ENCODE assay signal across 8 cellular contexts in genomic region chr12:65962921-65963883, GRCh38.
DNase-seq lines count a peak whose midpoint lies in the region; ATAC-seq and TF ChIP-seq lines count a peak whose summit lies in the region.

No MANE protein-coding gene starts in this region.

- no peaks in the 10 kb centered on the region for H3K9me3 ChIP-seq in suprapubic skin

- H3K9me3 Mint-ChIP-seq in activated naive CD4-positive, alpha-beta T cell treated with anti-CD3 and anti-CD28 coated beads for 36 hours = no peaks in the 10 kb centered on the region
- no peaks in the 10 kb centered on the region for H3K9me3 Mint-ChIP-seq in endothelial cell (ENCODE audit: unreplicated experiment)

- H3K36me3 ChIP-seq in suprapubic skin = no peaks in the 10 kb centered on the region

- no peaks in the 10 kb centered on the region for H3K36me3 Mint-ChIP-seq in activated naive CD4-positive, alpha-beta T cell treated with anti-CD3 and anti-CD28 coated beads for 36 hours (ENCODE audit: low read depth)
- peaks cover 3% of the 10 kb centered on the region for H3K36me3 Mint-ChIP-seq in endothelial cell (ENCODE audit: low read depth, unreplicated experiment)

- TF ChIP-seq EP300 in suprapubic skin (IDR thresholded peaks at IDR 0.05) = no peak

- no peak overlapping the region for H3K4me3 ChIP-seq in suprapubic skin

- intact Hi-C loops in activated naive CD4-positive, alpha-beta T cell treated with anti-CD3 and anti-CD28 coated beads for 36 hours (cut with micrococcal nuclease) = no loop called here

- no peak overlapping the region for H3K27ac ChIP-seq in suprapubic skin

- no peak overlapping the region for H3K27ac Mint-ChIP-seq in activated naive CD4-positive, alpha-beta T cell treated with anti-CD3 and anti-CD28 coated beads for 36 hours
- no peak overlapping the region for H3K27ac Mint-ChIP-seq in endothelial cell (ENCODE audit: unreplicated experiment)

- no peak for TF ChIP-seq CTCF in endothelial cell (IDR thresholded peaks at IDR 0.05; ENCODE audit: unreplicated experiment)
- TF ChIP-seq CTCF in suprapubic skin (IDR thresholded peaks at IDR 0.05) = no peak

- DNase-seq in activated naive CD4-positive, alpha-beta T cell treated with anti-CD3 and anti-CD28 coated beads for 36 hours = peak; percentile 44
- DNase-seq in activated naive CD4-positive, alpha-beta T cell (lab: John Stamatoyannopoulos, UW) = no peak
- DNase-seq in NCI-H460 (ENCODE audit: extremely low read depth, low read depth) (peak; percentile 41), endothelial cell (ENCODE audit: low spot score) (peak; percentile 34), suprapubic skin (ENCODE audit: low spot score in 2 of 2) (no peak)
- peak; percentile 45 for DNase-seq in stimulated activated CD8-positive, alpha-beta memory T cell treated with anti-CD3 and anti-CD28 coated beads, Interleukin-4, amount 100 ng/mL, for 48 hours

- H3K4me1 ChIP-seq in suprapubic skin = no peaks in the 10 kb centered on the region

- 77% methylated on average over 20 of the region's 20 CpGs for WGBS in suprapubic skin

- CTCF ChIA-PET in activated naive CD4-positive, alpha-beta T cell treated with anti-CD3 and anti-CD28 coated beads for 36 hours (lab: Charles Lee) = no interaction called here

- TF ChIP-seq POLR2A in suprapubic skin (IDR thresholded peaks at IDR 0.05) = no peak

- H3K27me3 ChIP-seq in suprapubic skin = peaks cover 16% of the 10 kb centered on the region

- H3K4me1 Mint-ChIP-seq in activated naive CD4-positive, alpha-beta T cell treated with anti-CD3 and anti-CD28 coated beads for 36 hours (ENCODE audit: low read depth) = no peaks in the 10 kb centered on the region
- H3K4me1 Mint-ChIP-seq in endothelial cell (ENCODE audit: unreplicated experiment) = peaks cover 3% of the 10 kb centered on the region

- peaks cover 46% of the 10 kb centered on the region for H3K27me3 Mint-ChIP-seq in activated naive CD4-positive, alpha-beta T cell treated with anti-CD3 and anti-CD28 coated beads for 36 hours (ENCODE audit: low read depth)
- H3K27me3 Mint-ChIP-seq in endothelial cell (ENCODE audit: unreplicated experiment) = no peaks in the 10 kb centered on the region

- no peak overlapping the region for H3K4me3 Mint-ChIP-seq in activated naive CD4-positive, alpha-beta T cell treated with anti-CD3 and anti-CD28 coated beads for 36 hours
- no peak overlapping the region for H3K4me3 Mint-ChIP-seq in endothelial cell (ENCODE audit: unreplicated experiment)

- ATAC-seq in HG03159 (IDR thresholded peaks at IDR 0.05; ENCODE audit: unreplicated experiment) (no peak), GM21786 (IDR thresholded peaks at IDR 0.05; ENCODE audit: unreplicated experiment) (no peak)

Comparison
In these comparisons a context has a peak if more than half of its experiments do, and no peak if none do; other contexts are left out.
1. DNase-seq: peak in activated naive CD4-positive, alpha-beta T cell treated with anti-CD3 and anti-CD28 coated beads for 36 hours (single experiment), NCI-H460 (single experiment), endothelial cell (single experiment) and stimulated activated CD8-positive, alpha-beta memory T cell treated with anti-CD3 and anti-CD28 coated beads, Interleukin-4, amount 100 ng/mL, for 48 hours (single experiment); none in activated naive CD4-positive, alpha-beta T cell (0 of 4) and suprapubic skin (0 of 2).